In the genomic region with DNA sequence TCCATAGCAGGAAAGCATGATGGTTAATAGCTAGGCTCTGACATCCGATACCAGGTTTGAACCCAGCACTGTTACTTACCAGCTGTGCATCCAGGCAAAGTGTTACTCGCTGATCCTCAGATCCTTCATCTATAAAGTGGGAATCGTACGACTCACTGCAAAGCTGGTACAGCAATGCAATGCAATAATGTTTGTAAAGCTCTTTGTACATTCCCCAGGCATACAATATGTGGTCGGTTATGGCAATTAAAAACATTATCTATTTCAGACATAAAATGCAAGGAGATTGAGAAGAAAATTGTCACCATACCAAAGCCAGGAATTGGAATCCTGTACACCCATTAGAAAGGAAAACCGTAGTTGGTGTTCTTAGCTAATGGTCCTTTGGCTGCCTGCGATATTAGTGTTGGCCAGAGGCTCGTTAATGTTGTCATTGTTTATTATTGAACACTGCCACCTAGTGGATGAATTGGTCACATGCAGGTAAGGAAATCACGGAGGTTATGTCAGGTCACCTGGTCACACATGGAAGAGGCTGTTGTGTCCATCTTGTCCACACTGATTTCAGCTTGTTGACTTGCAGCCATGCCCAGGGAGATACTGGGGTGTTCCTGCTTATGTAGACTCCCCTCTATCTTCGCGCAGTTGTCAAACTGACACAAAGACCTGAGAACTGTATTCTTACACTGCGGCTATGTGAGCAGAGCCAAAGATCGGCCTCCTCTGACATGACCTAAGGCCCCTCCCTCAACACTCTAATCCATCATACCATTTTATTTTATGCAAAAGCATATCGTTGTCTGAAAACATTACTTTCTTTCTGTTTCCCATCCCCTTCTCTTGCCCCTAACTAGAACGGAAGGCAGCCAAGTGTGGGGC, we compare ENCODE assay signal across 8 cellular contexts.
DNase-seq lines count a peak whose midpoint lies in the region; ATAC-seq, FAIRE-seq and TF ChIP-seq lines count a peak whose summit lies in the region.

No MANE protein-coding gene starts in this region.

- H3K27ac ChIP-seq in H9 (ENCODE audit: insufficient read length, low read depth, low read length) (no peak overlapping the region), gastroesophageal sphincter (no peak overlapping the region), pancreas (no peak overlapping the region)

- no peak overlapping the region for H3K14ac ChIP-seq in H9 (ENCODE audit: insufficient read depth, low read length)

- TF ChIP-seq CTCF in GM10266 (IDR thresholded peaks at IDR 0.05; ENCODE audit: control insufficient read depth, insufficient read depth, low read depth, missing control alignments) (peak; percentile 89), H9 (conservative IDR thresholded peaks at IDR 0.05) (peak; percentile 91), LNCAP (IDR thresholded peaks at IDR 0.05) (peak; percentile 74), gastroesophageal sphincter (IDR thresholded peaks at IDR 0.05) (peak; percentile 77 to 90 (median 88)), pancreas (IDR thresholded peaks at IDR 0.05) (peak; percentile 86 to 97 (median 86))

- no peak overlapping the region for H2BK120ac ChIP-seq in H9 (ENCODE audit: low read depth, low read length, poor library complexity, severe bottlenecking)

- TF ChIP-seq POLR2A in gastroesophageal sphincter (IDR thresholded peaks at IDR 0.05), result no peak

- no peak overlapping the region for H3K56ac ChIP-seq in H9 (ENCODE audit: insufficient read length, low read depth, low read length)

- DNase-seq in GM10266 (ENCODE audit: extremely low spot score), result peak; percentile 45
- DNase-seq in H9, result peak; percentile 56
- DNase-seq in RCC 7860 (ENCODE audit: low spot score), result peak; percentile 65
- DNase-seq in activated effector memory CD4-positive, alpha-beta T cell treated with anti-CD3 and anti-CD28 coated beads, Interleukin-2, amount 50 U/mL, for 16 hours, result peak; percentile 68
- DNase-seq in pancreas, result peak in 4 of 6 donors; percentile 21 to 80 (median 54)
- DNase-seq in GF-D8 (lab: John Stamatoyannopoulos, UW), result no peak

- no peak overlapping the region for H3K9ac ChIP-seq in H9 (ENCODE audit: extremely low read depth, insufficient read length, low read length)

- H3K9me3 ChIP-seq in H9 (ENCODE audit: control insufficient read depth, low read depth, low read length), result no peaks in the 10 kb centered on the region
- no peaks in the 10 kb centered on the region for H3K9me3 ChIP-seq in gastroesophageal sphincter
- no peaks in the 10 kb centered on the region for H3K9me3 ChIP-seq in pancreas

- no peak overlapping the region for H3K4me2 ChIP-seq in H9 (ENCODE audit: insufficient read depth, insufficient read length, low read length)

- no peaks in the 10 kb centered on the region for H4K20me1 ChIP-seq in H9 (ENCODE audit: control insufficient read depth, insufficient read depth, insufficient read length)

- no peaks in the 10 kb centered on the region for H3K79me2 ChIP-seq in H9 (ENCODE audit: insufficient read depth, low read length)

- H3T11ph ChIP-seq in H9 (ENCODE audit: low read length), result no peak overlapping the region

- H2BK20ac ChIP-seq in H9 (ENCODE audit: low read depth, low read length, poor library complexity, severe bottlenecking), result no peak overlapping the region

- H3K4me3 ChIP-seq in gastroesophageal sphincter (no peak overlapping the region), pancreas (no peak overlapping the region)

- no peak overlapping the region for H3K18ac ChIP-seq in H9 (ENCODE audit: insufficient read length, low read depth, low read length)

- no peak overlapping the region for H3K27ac Mint-ChIP-seq in H9

- H3K27me3 ChIP-seq in H9 (ENCODE audit: insufficient read depth, low read length) (no peaks in the 10 kb centered on the region), gastroesophageal sphincter (no peaks in the 10 kb centered on the region), pancreas (no peaks in the 10 kb centered on the region)

- H2BK5ac ChIP-seq in H9 (ENCODE audit: insufficient read length, low read length), result no peak overlapping the region

- no peak overlapping the region for H2AK5ac ChIP-seq in H9 (ENCODE audit: insufficient read length, low read length)

- no peaks in the 10 kb centered on the region for H3K27me3 Mint-ChIP-seq in H9 (ENCODE audit: low read depth)

- ATAC-seq in gastroesophageal sphincter, result peak; percentile 78
- ATAC-seq in pancreas, result peak; percentile 92 to 100 (median 98)

- H4K5ac ChIP-seq in H9 (ENCODE audit: insufficient read length, low read depth, low read length), result no peak overlapping the region

- H3K4me3 Mint-ChIP-seq in H9, result no peak overlapping the region

- peak; percentile 69 for FAIRE-seq in RCC 7860 (lab: Jason Lieb, UNC)
- FAIRE-seq in pancreas (lab: Jason Lieb, UNC), result peak; percentile 89

- H2BK15ac ChIP-seq in H9 (ENCODE audit: low read depth, low read length), result no peak overlapping the region

- H3K4ac ChIP-seq in H9 (ENCODE audit: low read depth, low read length), result no peak overlapping the region

- no peaks in the 10 kb centered on the region for H3K9me3 Mint-ChIP-seq in H9

- H2BK12ac ChIP-seq in H9 (ENCODE audit: insufficient read length, low read depth, low read length), result no peak overlapping the region

- H3K4me1 ChIP-seq in H9 (ENCODE audit: insufficient read depth, low read length), result no peaks in the 10 kb centered on the region
- H3K4me1 ChIP-seq in gastroesophageal sphincter, result peaks cover 0 to 21% (median 0%) of the 10 kb centered on the region in 3 donors
- no peaks in the 10 kb centered on the region for H3K4me1 ChIP-seq in pancreas

- no peak overlapping the region for H4K91ac ChIP-seq in H9 (ENCODE audit: insufficient read length, low read depth, low read length)

- H2AFZ ChIP-seq in H9 (ENCODE audit: low read length), result no peak overlapping the region

- no peak overlapping the region for H3K23ac ChIP-seq in H9 (ENCODE audit: insufficient read length, low read depth, low read length)

- no peak overlapping the region for H4K8ac ChIP-seq in H9 (replicated peaks; ENCODE audit: insufficient read length, low read depth, low read length)

- H3K36me3 ChIP-seq in gastroesophageal sphincter (no peaks in the 10 kb centered on the region), pancreas (no peaks in the 10 kb centered on the region)

- TF ChIP-seq EP300 in gastroesophageal sphincter (IDR thresholded peaks at IDR 0.05), result no peak

- no peaks in the 10 kb centered on the region for H3K36me3 Mint-ChIP-seq in H9 (ENCODE audit: insufficient read depth in 1 of 3, low read depth in 3 of 3)

- no peaks in the 10 kb centered on the region for H3K23me2 ChIP-seq in H9 (ENCODE audit: insufficient read length, low read depth, low read length, poor library complexity, severe bottlenecking)

- H3K4me1 Mint-ChIP-seq in H9, result peaks cover 0 to 3% of the 10 kb centered on the region in 2 experiments; a peak in 1 of 4 replicates

- intact Hi-C loops in pancreas (cut with DNase I), result loop anchor here in 1 of 3 donors (10.0 kb wide), 1 partner anchor 421 kb away; no protein-coding TSS in a partner anchor

- WGBS in H9 (ENCODE audit: extremely low coverage, insufficient read length, low lambda C conversion rate), result no CpG with 5 or more reads among the region's 15 CpGs
- WGBS in gastroesophageal sphincter (ENCODE audit: low coverage in 1 of 2), 2 donors, result 28 to 42% methylated on average over 11 to 14 of the region's 15 CpGs
- 34 to 37% methylated on average over 15 of the region's 15 CpGs for WGBS in pancreas, 2 donors

- no peaks in the 10 kb centered on the region for H3K79me1 ChIP-seq in H9 (ENCODE audit: insufficient read depth, low read depth, low read length, poor library complexity, severe bottlenecking)
